ENCODE assay signal across 10 cellular contexts in the genomic region with DNA sequence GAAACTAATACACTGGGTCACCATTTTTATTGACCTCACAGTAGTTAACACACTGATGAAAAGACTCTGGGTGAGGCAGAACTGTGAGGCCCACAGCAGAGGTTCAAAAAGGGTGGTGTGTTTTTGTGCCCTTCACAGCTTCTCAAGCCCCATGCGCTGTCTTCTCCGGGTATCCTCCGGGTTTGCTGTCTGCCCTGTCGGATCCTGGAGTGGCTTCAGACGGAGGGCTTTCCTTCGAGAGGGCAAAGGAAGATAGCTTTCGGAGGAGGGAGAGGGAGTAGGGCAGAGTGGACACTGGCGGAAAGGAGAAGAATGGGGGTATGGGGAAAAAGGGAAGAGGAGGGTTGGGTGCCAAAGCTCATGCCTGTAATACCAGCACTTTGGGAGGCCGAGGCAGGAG.
"Had no signal": no experiment of that assay in that cellular context is flagged by ENCODE, and none has a peak within 500 bp of the region (broad histone marks: within the 10 kb centered on the region; RNA-seq: fewer than 3 reads in every experiment).

No MANE protein-coding gene starts in this region.

- H3K9me3 Mint-ChIP-seq: H9, HFFc6 had no signal

- DNase-seq: GM23248, GOT3, H7, H9, HCEC 1CT, HFFc6 had no signal

- H3K4me2 ChIP-seq: GM23338 had no signal

- FAIRE-seq: H54 had no signal

- H3K27ac ChIP-seq: GM23248 had no signal

- H3K9ac ChIP-seq: GM23248 had no signal

- H3K27ac Mint-ChIP-seq: GM23338, H9, HFFc6 had no signal

- H2AFZ ChIP-seq: GM23248, GM23338 had no signal

- H3K4me3 Mint-ChIP-seq: GM23338, H9, HFFc6 had no signal

- H3K4me3 ChIP-seq: GM23248, GM23338, HAP-1 had no signal

- H3K9me3 ChIP-seq: HAP-1 had no signal

- ATAC-seq: GM23338, HCT116 had no signal

- H3K36me3 ChIP-seq: HAP-1 had no signal

- H3K4me1 ChIP-seq: HAP-1 had no signal
